Comparison of ENCODE assay signal across 8 cellular contexts in the genomic region with DNA sequence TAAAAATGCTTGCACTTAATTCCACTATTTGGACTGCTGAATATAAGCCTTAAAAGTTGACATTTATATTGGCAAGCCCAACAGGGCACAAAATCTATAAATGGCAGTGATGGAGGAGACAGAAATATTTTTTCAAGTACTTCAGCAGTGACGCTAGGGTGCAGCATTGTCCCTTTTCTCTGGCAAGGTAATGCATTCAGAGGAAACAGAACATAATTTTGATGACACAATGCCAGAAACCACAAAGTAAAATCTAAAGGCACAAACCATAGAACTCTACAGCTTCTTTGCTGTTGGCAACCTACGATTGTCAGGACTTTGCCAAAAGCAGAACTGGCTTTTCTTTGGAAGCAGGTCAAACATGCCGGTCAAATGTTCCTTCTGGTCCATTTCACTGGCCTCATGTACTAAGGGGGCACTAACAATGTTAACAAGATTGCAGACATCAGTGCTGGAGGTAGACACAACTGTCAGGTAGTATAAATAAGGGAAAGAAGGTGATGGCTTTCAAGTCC. TPM values are rescaled to one million over a fixed set of nuclear protein-coding genes. Genes with fewer than 3 reads are reported as not detected.
DNase-seq lines count a peak whose midpoint lies in the region; ATAC-seq and TF ChIP-seq lines count a peak whose summit lies in the region.

No MANE protein-coding gene starts in this region.

- H3K9me3 ChIP-seq in DOHH2 (ENCODE audit: control insufficient read depth, insufficient read depth, low read length): no peaks in the 10 kb centered on the region
- no peaks in the 10 kb centered on the region for H3K9me3 ChIP-seq in ovary
- H3K9me3 ChIP-seq in tibial nerve: no peaks in the 10 kb centered on the region

- H3K4me1 ChIP-seq in DOHH2 (ENCODE audit: control insufficient read depth, low read length) (peaks cover 39% of the 10 kb centered on the region), foreskin keratinocyte (peaks cover 47% of the 10 kb centered on the region), ovary (ENCODE audit: insufficient read depth) (no peaks in the 10 kb centered on the region), tibial nerve (peaks cover 0 to 25% (median 3%) of the 10 kb centered on the region in 4 donors)

- no peaks in the 10 kb centered on the region for H4K20me1 ChIP-seq in DOHH2 (ENCODE audit: control insufficient read depth, insufficient read depth, low read depth, low read length)

- H3K36me3 ChIP-seq in DOHH2 (ENCODE audit: control insufficient read depth, low read length): peaks cover 41% of the 10 kb centered on the region
- H3K36me3 ChIP-seq in ovary: no peaks in the 10 kb centered on the region
- peaks cover 0 to 19% (median 0%) of the 10 kb centered on the region in 3 donors for H3K36me3 ChIP-seq in tibial nerve

- H3K4me3 ChIP-seq in DOHH2 (ENCODE audit: low read length) (peak overlapping the region; percentile 27), LNCaP clone FGC (ENCODE audit: low read depth, low read length) (no peak overlapping the region), ovary (no peak overlapping the region), tibial nerve (no peak overlapping the region)

- 12 to 18% (median 13%) methylated on average over 3 of the region's 3 CpGs for WGBS in ovary, 3 donors
- WGBS in tibial nerve, 2 donors: 2 to 3% methylated on average over 3 of the region's 3 CpGs

- TF ChIP-seq CTCF in DOHH2 (IDR thresholded peaks at IDR 0.05; ENCODE audit: low read depth, low read length, poor library complexity, severe bottlenecking) (peak; percentile 90), LNCaP clone FGC (IDR thresholded peaks at IDR 0.05; ENCODE audit: control insufficient read depth, extremely low read depth, insufficient read depth) (peak; percentile 87), foreskin keratinocyte (conservative IDR thresholded peaks at IDR 0.05) (peak; percentile 94), ovary (IDR thresholded peaks at IDR 0.05) (peak; percentile 15 to 71 (median 69)), tibial nerve (IDR thresholded peaks at IDR 0.05) (peak; percentile 58 to 90 (median 75))

- H3K27me3 ChIP-seq in DOHH2 (ENCODE audit: control insufficient read depth, low read length): no peaks in the 10 kb centered on the region
- no peaks in the 10 kb centered on the region for H3K27me3 ChIP-seq in foreskin keratinocyte
- no peaks in the 10 kb centered on the region for H3K27me3 ChIP-seq in ovary
- H3K27me3 ChIP-seq in tibial nerve: no peaks in the 10 kb centered on the region

- H3K27ac ChIP-seq in DOHH2 (ENCODE audit: low read depth, low read length): peak overlapping the region; percentile 46
- peak overlapping the region; percentile 30 for H3K27ac ChIP-seq in foreskin keratinocyte
- H3K27ac ChIP-seq in ovary: no peak overlapping the region
- peak overlapping the region in 3 of 4 donors; percentile 1 to 58 (median 38) for H3K27ac ChIP-seq in tibial nerve

- peak; percentile 57 for ATAC-seq in GM21737 (IDR thresholded peaks at IDR 0.05; ENCODE audit: unreplicated experiment)
- peak; percentile 78 for ATAC-seq in foreskin keratinocyte

- TF ChIP-seq EP300 in ovary (IDR thresholded peaks at IDR 0.05) (no peak), tibial nerve (IDR thresholded peaks at IDR 0.05) (peak in 1 of 2 donors; percentile 46)

- DNase-seq in LNCaP clone FGC (ENCODE audit: low read depth): peak; percentile 67
- DNase-seq in SIG-M5 treated with dmso at 0.1 percent for 504 hours (lab: John Stamatoyannopoulos, UW; ENCODE audit: unreplicated experiment): peak; percentile 92
- DNase-seq in activated gamma-delta T cell treated with anti-CD3 and anti-CD28 coated beads, Interleukin-2, amount 50 U/mL, for 16 hours (ENCODE audit: low read depth): peak; percentile 63
- DNase-seq in foreskin keratinocyte: peak; percentile 57 to 74
- peak; percentile 49 to 69 (median 53) for DNase-seq in ovary
- peak in 1 of 2 donors; percentile 26 for DNase-seq in tibial nerve (ENCODE audit: low spot score in 2 of 2)

- peak overlapping the region; percentile 60 for H3K4me2 ChIP-seq in DOHH2 (ENCODE audit: low read length)

- peaks cover 18% of the 10 kb centered on the region; the same call in 1 of the 2 replicates for H3F3A ChIP-seq in DOHH2 (ENCODE audit: control insufficient read depth, insufficient read depth)

- TF ChIP-seq POLR2A in ovary (IDR thresholded peaks at IDR 0.05) (no peak), tibial nerve (IDR thresholded peaks at IDR 0.05) (no peak)

- no peaks in the 10 kb centered on the region for H3K9me2 ChIP-seq in DOHH2 (replicated peaks; ENCODE audit: control insufficient read depth, low read length)

- no peaks in the 10 kb centered on the region for H3K79me2 ChIP-seq in DOHH2 (ENCODE audit: control insufficient read depth, low read length)

- intact Hi-C loops in ovary (cut with DNase I): loop anchor here in 2 of 4 donors (10.0 kb wide), 2 partner anchors 214 to 434 kb away; a partner anchor contains a TSS

RNA-seq across cellular contexts. Expression of a gene that starts 30.9 kb away (rescaled TPM):
- total RNA-seq in foreskin keratinocyte (21.2 and 22.8 TPM in 2 replicates), ovary (10 to 100 TPM; 18.8 to 28.1 (median 23.5) TPM), tibial nerve (10 to 100 TPM; 12.6 to 26.4 (median 22.9) TPM)
- polyA plus RNA-seq in foreskin keratinocyte (14.7 and 15.9 TPM in 2 replicates), ovary (10 to 100 TPM; 17.3 to 21.2 TPM)

Comparison
In these comparisons a context has a peak if more than half of its experiments do, and no peak if none do; other contexts are left out.
1. H3K27ac ChIP-seq: peak in DOHH2 (single experiment), foreskin keratinocyte (single experiment) and tibial nerve (3 of 4); none in ovary (0 of 2).
2. Peak in every context shown above with its lines, with median percentiles within 50 percentile points of each other: CTCF ChIP-seq.